Comparison of ENCODE assay signal across 1 cellular context in genomic region chr2:219998714-219999227, GRCh38.
TF ChIP-seq lines count a peak whose summit lies in the region.

No MANE protein-coding gene starts in this region.

TF ChIP-seq in K562, 482 proteins besides CTCF, POLR2A, EP300 and RAD21 (continued from another document):
- no peak for TF ChIP-seq MBD2 (IDR thresholded peaks at IDR 0.05; ENCODE audit: borderline replicate concordance, low read depth)
- no peak for TF ChIP-seq THAP7 (CRISPR knock-in tag; IDR thresholded peaks at IDR 0.05)
- TF ChIP-seq NFXL1 (CRISPR knock-in tag; IDR thresholded peaks at IDR 0.05), result no peak
- TF ChIP-seq SIRT6 (IDR thresholded peaks at IDR 0.05; ENCODE audit: low read depth, low read length), result no peak
- TF ChIP-seq XRCC5 (IDR thresholded peaks at IDR 0.05; ENCODE audit: low read depth, low read length), result no peak
- no peak for TF ChIP-seq NFE2L1 (tag; IDR thresholded peaks at IDR 0.05; ENCODE audit: borderline replicate concordance, low read depth)
- no peak for TF ChIP-seq DPF2 (IDR thresholded peaks at IDR 0.05)
- TF ChIP-seq GTF2A2 (tag; IDR thresholded peaks at IDR 0.05), result no peak
- no peak for TF ChIP-seq CREB1 (IDR thresholded peaks at IDR 0.05)
- no peak for TF ChIP-seq CREB1 (CRISPR knock-in tag; IDR thresholded peaks at IDR 0.05)
TF ChIP-seq in K562: peak in this region for 0.
